27 cellular contexts compared by ENCODE assay signal in the genomic region with DNA sequence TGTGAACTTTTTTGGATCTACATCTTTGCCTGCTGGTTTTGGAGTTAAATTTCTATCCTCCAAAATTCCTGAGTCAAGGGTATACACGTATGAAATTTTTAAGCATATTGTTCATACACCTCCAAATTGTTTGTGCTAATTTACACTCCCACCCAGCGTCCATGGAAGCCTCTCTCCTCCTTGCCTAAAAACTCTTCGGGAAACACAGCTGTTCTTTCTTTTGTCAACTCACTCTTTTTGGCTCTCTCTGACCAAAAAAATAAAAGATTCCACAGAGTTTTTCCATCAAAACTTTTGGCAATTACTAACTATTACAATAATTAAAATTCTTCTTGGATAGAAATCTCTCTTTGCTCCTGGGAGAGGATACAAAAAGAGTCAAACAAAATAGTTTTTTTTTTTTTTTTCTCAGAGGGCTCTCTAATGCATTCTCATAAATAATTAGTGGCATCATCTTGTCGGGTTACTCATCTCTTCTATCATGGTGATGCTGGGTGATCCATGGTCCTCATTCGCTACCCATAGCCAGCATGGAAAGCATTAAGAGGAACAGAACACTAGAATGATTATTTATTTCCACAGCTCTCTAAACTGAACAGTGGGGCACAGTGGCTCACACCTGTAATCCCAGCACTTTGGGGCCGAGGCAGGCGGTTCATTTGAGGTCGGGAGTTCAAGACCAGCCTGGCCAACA.
"Had no signal": no experiment of that assay in that cellular context is flagged by ENCODE, and none has a peak within 500 bp of the region (broad histone marks: within the 10 kb centered on the region; RNA-seq: fewer than 3 reads in every experiment).

No MANE protein-coding gene starts in this region.

- H3K9me3 Mint-ChIP-seq: activated CD4-positive, alpha-beta memory T cell treated with anti-CD3 and anti-CD28 coated beads, Interleukin-2, amount 10 ng/mL, durations not matched to agents 7 days and 5 days; activated T-cell treated with anti-CD3 and anti-CD28 coated beads, Interleukin-2, amount 50 U/mL, for 24 hours had no signal

- H3K27ac Mint-ChIP-seq: activated CD4-positive, alpha-beta memory T cell treated with anti-CD3 and anti-CD28 coated beads, Interleukin-2, amount 10 ng/mL, durations not matched to agents 7 days and 5 days; activated CD4-positive, alpha-beta T cell treated with anti-CD3 and anti-CD28 coated beads, Interleukin-2, amount 10 ng/mL, durations not matched to agents 7 days and 5 days; activated naive CD8-positive, alpha-beta T cell; activated T-cell treated with anti-CD3 and anti-CD28 coated beads, Interleukin-2, amount 50 U/mL, for 24 hours; activated T-cell treated with anti-CD3 and anti-CD28 coated beads, Interleukin-2, amount 50 U/mL, for 72 hours; effector memory CD8-positive, alpha-beta T cell; WTC11 had no signal

- H3K4me1 Mint-ChIP-seq: activated CD4-positive, alpha-beta memory T cell treated with anti-CD3 and anti-CD28 coated beads, Interleukin-2, amount 10 ng/mL, durations not matched to agents 7 days and 5 days; activated CD4-positive, alpha-beta T cell treated with anti-CD3 and anti-CD28 coated beads, Interleukin-2, amount 10 ng/mL, durations not matched to agents 7 days and 5 days; WTC11 had no signal

- H3K36me3 Mint-ChIP-seq: activated naive CD8-positive, alpha-beta T cell; WTC11 had no signal

- DNase-seq: activated CD4-positive, alpha-beta memory T cell treated with anti-CD3 and anti-CD28 coated beads, Interleukin-2, amount 10 ng/mL, durations not matched to agents 7 days and 5 days; activated CD4-positive, alpha-beta T cell treated with anti-CD3 and anti-CD28 coated beads for 1 hour; activated CD4-positive, alpha-beta T cell treated with anti-CD3 and anti-CD28 coated beads for 4 hours; activated CD4-positive, alpha-beta T cell treated with anti-CD3 and anti-CD28 coated beads, Interleukin-2, amount 10 ng/mL, durations not matched to agents 7 days and 5 days; activated CD4-positive, alpha-beta T cell treated with anti-CD3 and anti-CD28 coated beads, Interleukin-2, amount 50 U/mL, for 4 hours; activated CD8-positive, alpha-beta memory T cell treated with anti-CD3 and anti-CD28 coated beads, Interleukin-2, amount 50 U/mL, for 48 hours; activated effector memory CD4-positive, alpha-beta T cell treated with Interleukin-2 at 50 U/mL for 16 hours; activated gamma-delta T cell treated with Interleukin-2 at 50 U/mL for 16 hours; activated naive CD4-positive, alpha-beta T cell treated with anti-CD3 and anti-CD28 coated beads, Interleukin-2, amount 50 U/mL, for 16 hours; activated naive CD4-positive, alpha-beta T cell treated with Interleukin-2 at 50 U/mL for 16 hours; activated T-cell treated with anti-CD3 and anti-CD28 coated beads for 4 hours; activated T-cell treated with anti-CD3 and anti-CD28 coated beads, Interleukin-2, amount 50 U/mL, for 24 hours; activated T-cell treated with anti-CD3 and anti-CD28 coated beads, Interleukin-2, amount 50 U/mL, for 72 hours; amniotic stem cell; anterior cingulate cortex; brain microvascular endothelial cell; caudate nucleus; cortex of kidney; dermis blood vessel endothelial cell; effector CD4-positive, alpha-beta T cell; effector memory CD8-positive, alpha-beta T cell; esophagus squamous epithelium; foreskin melanocyte; glutamatergic neuron; T-helper 2 cell had no signal

- ATAC-seq: activated T-cell treated with anti-CD3 and anti-CD28 coated beads, Interleukin-2, amount 50 U/mL, for 72 hours; effector memory CD8-positive, alpha-beta T cell; WTC11 had no signal

- H3K4me3 Mint-ChIP-seq: activated CD4-positive, alpha-beta memory T cell treated with anti-CD3 and anti-CD28 coated beads, Interleukin-2, amount 10 ng/mL, durations not matched to agents 7 days and 5 days; activated CD4-positive, alpha-beta T cell treated with anti-CD3 and anti-CD28 coated beads, Interleukin-2, amount 10 ng/mL, durations not matched to agents 7 days and 5 days; activated naive CD8-positive, alpha-beta T cell; activated T-cell treated with anti-CD3 and anti-CD28 coated beads, Interleukin-2, amount 50 U/mL, for 24 hours; activated T-cell treated with anti-CD3 and anti-CD28 coated beads, Interleukin-2, amount 50 U/mL, for 72 hours; effector memory CD8-positive, alpha-beta T cell; WTC11 had no signal

- H3K27me3 Mint-ChIP-seq: activated naive CD8-positive, alpha-beta T cell; effector memory CD8-positive, alpha-beta T cell had no signal
